8 cellular contexts compared by ENCODE assay signal in genomic region chr11:114180301-114181055, GRCh38.
DNase-seq lines count a peak whose midpoint lies in the region; ATAC-seq and TF ChIP-seq lines count a peak whose summit lies in the region.

No MANE protein-coding gene starts in this region.

- peaks cover 0 to 3% (median 0%) of the 10 kb centered on the region in 3 donors for H3K36me3 Mint-ChIP-seq in immature natural killer cell

- DNase-seq in D341Med (ENCODE audit: low spot score) (peak; percentile 58), M059J (ENCODE audit: low read depth) (peak; percentile 7), amniotic epithelial cell (ENCODE audit: low read depth) (peak; percentile 35), immature natural killer cell (no peak), GM10248 (ENCODE audit: extremely low spot score) (no peak), germinal center (ENCODE audit: low spot score) (no peak)
- DNase-seq in stimulated activated naive CD8-positive, alpha-beta T cell treated with anti-CD3 and anti-CD28 coated beads, Interleukin-15, amount 100 ng/mL, for 72 hours = no peak

- H3K27me3 Mint-ChIP-seq in immature natural killer cell (ENCODE audit: low read depth in 3 of 3) = peaks cover 3 to 21% (median 4%) of the 10 kb centered on the region in 3 donors
- H3K27me3 Mint-ChIP-seq in stimulated activated naive CD8-positive, alpha-beta T cell treated with anti-CD3 and anti-CD28 coated beads, Interleukin-15, amount 100 ng/mL, for 72 hours = no peaks in the 10 kb centered on the region

- peak; percentile 53 for ATAC-seq in stimulated activated naive CD8-positive, alpha-beta T cell treated with anti-CD3 and anti-CD28 coated beads, Interleukin-15, amount 100 ng/mL, for 72 hours
- ATAC-seq in activated CD4-positive, CD25-positive, alpha-beta regulatory T cell treated with anti-CD3 and anti-CD28 coated beads, Interleukin-2, amount 50 U/mL, for 24 hours = no peak

- H3K4me3 Mint-ChIP-seq in immature natural killer cell = peak overlapping the region in 3 of 5 donors; percentile 19 to 45 (median 24)
- no peak overlapping the region for H3K4me3 Mint-ChIP-seq in stimulated activated naive CD8-positive, alpha-beta T cell treated with anti-CD3 and anti-CD28 coated beads, Interleukin-15, amount 100 ng/mL, for 72 hours

- CTCF ChIA-PET in GM10248 (lab: Yijun Ruan, JAX) = interaction anchor here (0.9 to 1.1 kb wide), 2 partner anchors 11 to 13 kb away, joined by 3 to 4 read pairs; no protein-coding TSS in a partner anchor

- H3K27ac Mint-ChIP-seq in immature natural killer cell = peak overlapping the region; percentile 55 to 99 (median 90)
- no peak overlapping the region for H3K27ac Mint-ChIP-seq in stimulated activated naive CD8-positive, alpha-beta T cell treated with anti-CD3 and anti-CD28 coated beads, Interleukin-15, amount 100 ng/mL, for 72 hours

- TF ChIP-seq CTCF in GM10248 (IDR thresholded peaks at IDR 0.05; ENCODE audit: control extremely low read depth, extremely low read depth, low read depth, missing control alignments) = no peak

- no peaks in the 10 kb centered on the region for H3K9me3 Mint-ChIP-seq in immature natural killer cell
- no peaks in the 10 kb centered on the region for H3K9me3 Mint-ChIP-seq in stimulated activated naive CD8-positive, alpha-beta T cell treated with anti-CD3 and anti-CD28 coated beads, Interleukin-15, amount 100 ng/mL, for 72 hours

- H3K4me1 Mint-ChIP-seq in immature natural killer cell = peaks cover 89 to 100% of the 10 kb centered on the region in 2 donors
- peaks cover 61% of the 10 kb centered on the region for H3K4me1 Mint-ChIP-seq in stimulated activated naive CD8-positive, alpha-beta T cell treated with anti-CD3 and anti-CD28 coated beads, Interleukin-15, amount 100 ng/mL, for 72 hours

- POLR2A ChIA-PET in GM10248 (lab: Yijun Ruan, JAX) = no interaction called here

Comparison
In these comparisons a context has a peak if more than half of its experiments do, and no peak if none do; other contexts are left out.
1. DNase-seq: peak in D341Med (single experiment), M059J (single experiment) and amniotic epithelial cell (single experiment); none in immature natural killer cell (0 of 3), stimulated activated naive CD8-positive, alpha-beta T cell treated with anti-CD3 and anti-CD28 coated beads, Interleukin-15, amount 100 ng/mL, for 72 hours (0 of 2), GM10248 (single experiment) and germinal center (single experiment).
2. H3K27ac Mint-ChIP-seq: peak in immature natural killer cell (6 of 6); none in stimulated activated naive CD8-positive, alpha-beta T cell treated with anti-CD3 and anti-CD28 coated beads, Interleukin-15, amount 100 ng/mL, for 72 hours (0 of 2).
3. H3K4me3 Mint-ChIP-seq: peak in immature natural killer cell (3 of 5); none in stimulated activated naive CD8-positive, alpha-beta T cell treated with anti-CD3 and anti-CD28 coated beads, Interleukin-15, amount 100 ng/mL, for 72 hours (0 of 2).